ENCODE assay signal across 10 cellular contexts in the genomic region with DNA sequence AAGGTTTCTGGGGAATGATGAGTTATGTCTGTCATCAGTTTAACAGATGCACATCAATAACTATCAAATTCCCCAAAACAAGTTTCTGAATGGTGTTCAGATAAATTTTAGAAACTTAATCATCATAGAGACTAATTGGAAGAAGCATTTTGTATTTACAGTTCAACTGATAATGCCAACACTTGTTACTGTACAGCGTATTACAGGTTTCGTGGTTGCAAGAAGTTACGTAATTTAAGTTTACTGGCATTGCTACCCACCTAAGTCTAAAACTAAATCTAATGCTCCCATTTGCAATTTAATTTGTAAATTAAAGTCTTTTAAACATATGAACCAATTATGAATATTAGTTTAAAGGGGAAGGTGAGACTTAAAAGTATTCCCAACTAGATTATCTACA. TPM values are rescaled to one million over a fixed set of nuclear protein-coding genes. Genes with fewer than 3 reads are reported as not detected.
DNase-seq lines count a peak whose midpoint lies in the region; ATAC-seq and TF ChIP-seq lines count a peak whose summit lies in the region.
"Had no signal": no experiment of that assay in that cellular context is flagged by ENCODE, and none has a peak within 500 bp of the region (broad histone marks: within the 10 kb centered on the region; RNA-seq: fewer than 3 reads in every experiment).

No MANE protein-coding gene starts in this region.

- DNase-seq in CD4-positive, CD25-positive, alpha-beta regulatory T cell, result no peak
- DNase-seq in activated CD8-positive, alpha-beta T cell treated with anti-CD3 and anti-CD28 coated beads for 36 hours, result no peak
- DNase-seq in NCI-H1694 treated with DMSO at 0.1 percent for 48 hours (lab: John Stamatoyannopoulos, UW), result no peak
- DNase-seq in glutamatergic neuron, result no peak
- DNase-seq in HuH-7.5 (ENCODE audit: low spot score), result no peak
- DNase-seq: NCI-H1694, Peyer's patch had no signal

- H3K27ac Mint-ChIP-seq in CD4-positive, CD25-positive, alpha-beta regulatory T cell, result no peak overlapping the region
- peak overlapping the region; percentile 80 for H3K27ac Mint-ChIP-seq in activated CD8-positive, alpha-beta T cell treated with anti-CD3 and anti-CD28 coated beads for 36 hours
- no peak overlapping the region for H3K27ac Mint-ChIP-seq in glutamatergic neuron (ENCODE audit: unreplicated experiment)

- peak overlapping the region; percentile 31 for H3K9ac ChIP-seq in mucosa of stomach (ENCODE audit: low read length)

- no peaks in the 10 kb centered on the region for H3K9me3 Mint-ChIP-seq in CD4-positive, CD25-positive, alpha-beta regulatory T cell
- no peaks in the 10 kb centered on the region for H3K9me3 Mint-ChIP-seq in activated CD8-positive, alpha-beta T cell treated with anti-CD3 and anti-CD28 coated beads for 36 hours
- peaks cover 16% of the 10 kb centered on the region for H3K9me3 Mint-ChIP-seq in glutamatergic neuron (ENCODE audit: unreplicated experiment)

- POLR2A ChIA-PET in HEK293 (lab: Yijun Ruan, JAX), result interaction anchor here (1.4 kb wide), 1 partner anchor 79 kb away, joined by 5 read pairs; a partner anchor contains a TSS
- POLR2A ChIA-PET in activated CD8-positive, alpha-beta T cell treated with anti-CD3 and anti-CD28 coated beads for 36 hours (lab: Charles Lee), result interaction anchor here (3.9 to 10.6 kb wide), 2 partner anchors 10 to 154 kb away, joined by 18 to 230 read pairs; a partner anchor contains a TSS

- peaks cover 7% of the 10 kb centered on the region for H3K27me3 Mint-ChIP-seq in CD4-positive, CD25-positive, alpha-beta regulatory T cell
- no peaks in the 10 kb centered on the region for H3K27me3 Mint-ChIP-seq in activated CD8-positive, alpha-beta T cell treated with anti-CD3 and anti-CD28 coated beads for 36 hours
- peaks cover 10% of the 10 kb centered on the region for H3K27me3 Mint-ChIP-seq in glutamatergic neuron (ENCODE audit: unreplicated experiment)

- no peaks in the 10 kb centered on the region for H3K27me3 ChIP-seq in CD4-positive, CD25-positive, alpha-beta regulatory T cell (ENCODE audit: control insufficient read depth, insufficient read depth, low read length)
- H3K27me3 ChIP-seq in mucosa of stomach (ENCODE audit: control insufficient read depth, insufficient read depth, low read length), result no peaks in the 10 kb centered on the region
- H3K27me3 ChIP-seq: Peyer's patch had no signal

- ATAC-seq in CD4-positive, CD25-positive, alpha-beta regulatory T cell (ENCODE audit: low read depth in 2 of 2), result no peak
- ATAC-seq in activated CD8-positive, alpha-beta T cell treated with anti-CD3 and anti-CD28 coated beads for 36 hours, result no peak
- ATAC-seq in HG03196 (IDR thresholded peaks at IDR 0.05; ENCODE audit: unreplicated experiment), result no peak

- H3K4me3 Mint-ChIP-seq in CD4-positive, CD25-positive, alpha-beta regulatory T cell, result peak overlapping the region; percentile 7 to 100 (median 86)
- H3K4me3 Mint-ChIP-seq in activated CD8-positive, alpha-beta T cell treated with anti-CD3 and anti-CD28 coated beads for 36 hours, result peak overlapping the region; percentile 97
- no peak overlapping the region for H3K4me3 Mint-ChIP-seq in glutamatergic neuron (ENCODE audit: unreplicated experiment)

- peaks cover 29 to 79% (median 52%) of the 10 kb centered on the region in 4 donors for H3K4me1 Mint-ChIP-seq in CD4-positive, CD25-positive, alpha-beta regulatory T cell
- peaks cover 66% of the 10 kb centered on the region for H3K4me1 Mint-ChIP-seq in activated CD8-positive, alpha-beta T cell treated with anti-CD3 and anti-CD28 coated beads for 36 hours (ENCODE audit: low read depth)
- H3K4me1 Mint-ChIP-seq in glutamatergic neuron (ENCODE audit: low read depth, unreplicated experiment), result peaks cover 16% of the 10 kb centered on the region

- H3K27ac ChIP-seq in CD4-positive, CD25-positive, alpha-beta regulatory T cell (ENCODE audit: insufficient read depth, low read length, poor library complexity, severe bottlenecking), result peak overlapping the region; percentile 53
- H3K27ac ChIP-seq in HEK293 (ENCODE audit: extremely low read depth, low read depth, low read length), result no peak overlapping the region
- H3K27ac ChIP-seq: Peyer's patch had no signal

- H3K4me1 ChIP-seq in CD4-positive, CD25-positive, alpha-beta regulatory T cell (ENCODE audit: control insufficient read depth, insufficient read depth, low read length, poor library complexity, severe bottlenecking), result peaks cover 46% of the 10 kb centered on the region
- H3K4me1 ChIP-seq in HEK293 (ENCODE audit: control insufficient read depth, insufficient read depth, low read length) (peaks cover 22% of the 10 kb centered on the region), mucosa of stomach (ENCODE audit: control insufficient read depth, insufficient read depth, low read length) (peaks cover 17% of the 10 kb centered on the region)

- H3K9me3 ChIP-seq in CD4-positive, CD25-positive, alpha-beta regulatory T cell (ENCODE audit: control insufficient read depth in 2 of 2, low read length in 2 of 2), result no peaks in the 10 kb centered on the region
- H3K9me3 ChIP-seq in HEK293 (ENCODE audit: control insufficient read depth, insufficient read depth, low read depth, low read length), result no peaks in the 10 kb centered on the region
- no peaks in the 10 kb centered on the region for H3K9me3 ChIP-seq in mucosa of stomach (ENCODE audit: control insufficient read depth, low read length)
- H3K9me3 ChIP-seq: Peyer's patch had no signal

- no peak for TF ChIP-seq CTCF in HEK293 (tag by site-specific recombination; IDR thresholded peaks at IDR 0.05)
- TF ChIP-seq CTCF in activated CD8-positive, alpha-beta T cell treated with anti-CD3 and anti-CD28 coated beads for 36 hours (IDR thresholded peaks at IDR 0.05), result no peak
- TF ChIP-seq CTCF in glutamatergic neuron (IDR thresholded peaks at IDR 0.05; ENCODE audit: partially characterized antibody, unreplicated experiment), result no peak

- peak overlapping the region; percentile 88 for H3K4me3 ChIP-seq in CD4-positive, CD25-positive, alpha-beta regulatory T cell (ENCODE audit: low read depth, low read length)
- H3K4me3 ChIP-seq in HEK293 (ENCODE audit: low read depth, low read length) (no peak overlapping the region), mucosa of stomach (ENCODE audit: low read length) (no peak overlapping the region)

- peaks cover 37% of the 10 kb centered on the region for H3K36me3 Mint-ChIP-seq in CD4-positive, CD25-positive, alpha-beta regulatory T cell
- peaks cover 76% of the 10 kb centered on the region for H3K36me3 Mint-ChIP-seq in activated CD8-positive, alpha-beta T cell treated with anti-CD3 and anti-CD28 coated beads for 36 hours (ENCODE audit: low read depth)
- H3K36me3 Mint-ChIP-seq in glutamatergic neuron (ENCODE audit: unreplicated experiment), result no peaks in the 10 kb centered on the region

- CTCF ChIA-PET in HEK293 (lab: Yijun Ruan, JAX), result interaction anchor here (0.6 to 0.7 kb wide), 2 partner anchors 18 to 80 kb away, joined by 3 read pairs; no protein-coding TSS in a partner anchor
- CTCF ChIA-PET in activated CD8-positive, alpha-beta T cell treated with anti-CD3 and anti-CD28 coated beads for 36 hours (lab: Charles Lee), result interaction anchor here (0.7 kb wide), 1 partner anchor 9 kb away, joined by 3 read pairs; no protein-coding TSS in a partner anchor

- H3K36me3 ChIP-seq in CD4-positive, CD25-positive, alpha-beta regulatory T cell (ENCODE audit: control insufficient read depth, insufficient read depth, low read length), result peaks cover 47% of the 10 kb centered on the region
- H3K36me3 ChIP-seq in HEK293 (ENCODE audit: control insufficient read depth in 2 of 2, insufficient read depth in 1 of 2, low read length in 2 of 2) (peaks cover 57 to 71% of the 10 kb centered on the region in 2 experiments), mucosa of stomach (ENCODE audit: control insufficient read depth, insufficient read depth, low read length) (no peaks in the 10 kb centered on the region)

- intact Hi-C loops in activated CD8-positive, alpha-beta T cell treated with anti-CD3 and anti-CD28 coated beads for 36 hours (cut with micrococcal nuclease), result no loop called here

TF ChIP-seq in HEK293, 187 proteins besides CTCF, POLR2A, EP300 and RAD21:
- TF ChIP-seq GLI2 (tag by site-specific recombination; IDR thresholded peaks at IDR 0.05; ENCODE audit: borderline replicate concordance, low read depth) (0 out of 2 replicates have a peak, but pooled peaks have one; percentile 13), ZFHX2 (tag by site-specific recombination; conservative IDR thresholded peaks at IDR 0.05) (no peak), SCRT2 (tag by site-specific recombination; IDR thresholded peaks at IDR 0.05) (peak; percentile 78), ZNF175 (tag by site-specific recombination; IDR thresholded peaks at IDR 0.05) (no peak)
- TF ChIP-seq, protein P1, sequence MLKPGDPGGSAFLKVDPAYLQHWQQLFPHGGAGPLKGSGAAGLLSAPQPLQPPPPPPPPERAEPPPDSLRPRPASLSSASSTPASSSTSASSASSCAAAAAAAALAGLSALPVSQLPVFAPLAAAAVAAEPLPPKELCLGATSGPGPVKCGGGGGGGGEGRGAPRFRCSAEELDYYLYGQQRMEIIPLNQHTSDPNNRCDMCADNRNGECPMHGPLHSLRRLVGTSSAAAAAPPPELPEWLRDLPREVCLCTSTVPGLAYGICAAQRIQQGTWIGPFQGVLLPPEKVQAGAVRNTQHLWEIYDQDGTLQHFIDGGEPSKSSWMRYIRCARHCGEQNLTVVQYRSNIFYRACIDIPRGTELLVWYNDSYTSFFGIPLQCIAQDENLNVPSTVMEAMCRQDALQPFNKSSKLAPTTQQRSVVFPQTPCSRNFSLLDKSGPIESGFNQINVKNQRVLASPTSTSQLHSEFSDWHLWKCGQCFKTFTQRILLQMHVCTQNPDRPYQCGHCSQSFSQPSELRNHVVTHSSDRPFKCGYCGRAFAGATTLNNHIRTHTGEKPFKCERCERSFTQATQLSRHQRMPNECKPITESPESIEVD (tag by site-specific recombination; IDR thresholded peaks at IDR 0.05), result peak; percentile 50; the same call in 1 of the 2 replicates
TF ChIP-seq in HEK293: peak in this region for 3.

RNA-seq across cellular contexts. Expression of a gene that starts 3.0 kb away (rescaled TPM):
- total RNA-seq in CD4-positive, CD25-positive, alpha-beta regulatory T cell, result 114 TPM
- 10 to 100 TPM; 46.1 to 51.9 (median 49.7) TPM for polyA plus RNA-seq in CD4-positive, CD25-positive, alpha-beta regulatory T cell
- total RNA-seq in activated CD8-positive, alpha-beta T cell treated with anti-CD3 and anti-CD28 coated beads for 36 hours, result 100 to 1,000 TPM; 333 to 342 TPM
- total RNA-seq in glutamatergic neuron (ENCODE audit: unreplicated experiment), result 227 TPM

RNA-seq across cellular contexts. Expression of a gene that starts 16.0 kb away (rescaled TPM):
- total RNA-seq in CD4-positive, CD25-positive, alpha-beta regulatory T cell, result 50.9 TPM
- 10 to 100 TPM; 44.6 to 51.3 (median 48.1) TPM for polyA plus RNA-seq in CD4-positive, CD25-positive, alpha-beta regulatory T cell
- total RNA-seq in activated CD8-positive, alpha-beta T cell treated with anti-CD3 and anti-CD28 coated beads for 36 hours, result 10 to 100 TPM; 17.9 to 19.6 TPM
- 88.3 TPM for total RNA-seq in glutamatergic neuron (ENCODE audit: unreplicated experiment)

RNA-seq across cellular contexts. Expression of a gene that starts 48.8 kb away (rescaled TPM):
- not detected for total RNA-seq in CD4-positive, CD25-positive, alpha-beta regulatory T cell
- polyA plus RNA-seq in CD4-positive, CD25-positive, alpha-beta regulatory T cell, result not detected
- under 1 TPM; 0.29 to 0.40 TPM for total RNA-seq in activated CD8-positive, alpha-beta T cell treated with anti-CD3 and anti-CD28 coated beads for 36 hours
- 22.9 TPM for total RNA-seq in glutamatergic neuron (ENCODE audit: unreplicated experiment)

Comparison
In these comparisons a context has a peak if more than half of its experiments do, and no peak if none do; other contexts are left out.
1. RNA of a gene that starts 48.8 kb away (total RNA-seq): 22.9 TPM in glutamatergic neuron (single experiment); 0.29 to 0.40 TPM in activated CD8-positive, alpha-beta T cell treated with anti-CD3 and anti-CD28 coated beads for 36 hours and not detected in CD4-positive, CD25-positive, alpha-beta regulatory T cell (single experiment); every median in the first group is over 10 times any median in the second.